Comparison of ENCODE assay signal across 8 cellular contexts in genomic region chr12:132954471-132955048, GRCh38. TPM values are rescaled to one million over a fixed set of nuclear protein-coding genes. Genes with fewer than 3 reads are reported as not detected.
A peak's percentile ranks its signal among the peaks of the same experiment; 100 is the strongest.
DNase-seq lines count a peak whose midpoint lies in the region; ATAC-seq and TF ChIP-seq lines count a peak whose summit lies in the region.

No MANE protein-coding gene starts in this region.

- H3K9me3 ChIP-seq in RWPE2 (ENCODE audit: severe bottlenecking) = peaks cover 22% of the 10 kb centered on the region
- H3K9me3 ChIP-seq in esophagus muscularis mucosa = peaks cover 0 to 17% (median 9%) of the 10 kb centered on the region in 4 donors

- ATAC-seq in RWPE2 (ENCODE audit: low read depth) (no peak; the same call in 2 of the 3 replicates), HG03469 (IDR thresholded peaks at IDR 0.05; ENCODE audit: unreplicated experiment) (no peak), GM21367 (IDR thresholded peaks at IDR 0.05; ENCODE audit: unreplicated experiment) (no peak)

- WGBS in esophagus muscularis mucosa = 92% methylated on average over 14 of the region's 14 CpGs

- no peaks in the 10 kb centered on the region for H3K27me3 ChIP-seq in RWPE2 (ENCODE audit: insufficient read depth, poor library complexity, severe bottlenecking)
- no peaks in the 10 kb centered on the region for H3K27me3 ChIP-seq in esophagus muscularis mucosa
- no peaks in the 10 kb centered on the region for H3K27me3 ChIP-seq in rectal smooth muscle tissue (ENCODE audit: control insufficient read depth, insufficient read depth, low read length)

- DNase-seq in GM10266 (ENCODE audit: extremely low spot score) = peak; percentile 35
- no peak for DNase-seq in RWPE2 (ENCODE audit: low spot score)
- DNase-seq in esophagus muscularis mucosa (ENCODE audit: extremely low spot score) = no peak
- no peak for DNase-seq in activated effector memory CD4-positive, alpha-beta T cell treated with anti-CD3 and anti-CD28 coated beads, Interleukin-2, amount 50 U/mL, for 16 hours
- no peak for DNase-seq in NCI-H187 treated with DMSO at 0.1 percent for 48 hours (lab: John Stamatoyannopoulos, UW)

- no peak overlapping the region for H3K9ac ChIP-seq in rectal smooth muscle tissue (ENCODE audit: low read length)

- H3K4me1 ChIP-seq in RWPE2 (ENCODE audit: insufficient read depth, poor library complexity, severe bottlenecking) = peaks cover 6% of the 10 kb centered on the region
- H3K4me1 ChIP-seq in esophagus muscularis mucosa = peaks cover 16 to 30% (median 27%) of the 10 kb centered on the region in 4 donors
- H3K4me1 ChIP-seq in rectal smooth muscle tissue (ENCODE audit: control insufficient read depth, insufficient read depth, low read length) = peaks cover 3% of the 10 kb centered on the region

- H3K27ac ChIP-seq in RWPE2 (ENCODE audit: poor library complexity, severe bottlenecking) = peak overlapping the region; percentile 68
- peak overlapping the region; percentile 91 to 96 (median 94) for H3K27ac ChIP-seq in esophagus muscularis mucosa (replicated peaks in 1 of 4)
- H3K27ac ChIP-seq in rectal smooth muscle tissue (ENCODE audit: low read depth, low read length) = no peak overlapping the region

- TF ChIP-seq POLR2A in esophagus muscularis mucosa (IDR thresholded peaks at IDR 0.05; ENCODE audit: low read depth) = no peak

- intact Hi-C loops in esophagus muscularis mucosa (cut with DNase I) = no loop called here

- H3K4me3 ChIP-seq in RWPE2 (ENCODE audit: severe bottlenecking) = no peak overlapping the region
- H3K4me3 ChIP-seq in esophagus muscularis mucosa = peak overlapping the region; percentile 88 to 95 (median 90)
- peak overlapping the region; percentile 69 for H3K4me3 ChIP-seq in rectal smooth muscle tissue (ENCODE audit: low read length)

- no peak for TF ChIP-seq EP300 in esophagus muscularis mucosa (IDR thresholded peaks at IDR 0.05)

- H3K36me3 ChIP-seq in RWPE2 (ENCODE audit: low read depth) = no peaks in the 10 kb centered on the region; the same call in 1 of the 2 replicates
- H3K36me3 ChIP-seq in esophagus muscularis mucosa = peaks cover 5 to 7% (median 6%) of the 10 kb centered on the region in 4 donors
- H3K36me3 ChIP-seq in rectal smooth muscle tissue (ENCODE audit: control insufficient read depth, insufficient read depth, low read length) = peaks cover 4% of the 10 kb centered on the region

- TF ChIP-seq CTCF in GM10266 (IDR thresholded peaks at IDR 0.05; ENCODE audit: control insufficient read depth, insufficient read depth, low read depth, missing control alignments) (no peak), RWPE2 (IDR thresholded peaks at IDR 0.05; ENCODE audit: poor library complexity, severe bottlenecking) (no peak), esophagus muscularis mucosa (IDR thresholded peaks at IDR 0.05) (no peak)

RNA-seq across cellular contexts. Expression of gene ZNF605, which starts 1.5 kb away (rescaled TPM):
- 1 to 10 TPM; 5.5 to 9.0 (median 6.1) TPM for total RNA-seq in esophagus muscularis mucosa

RNA-seq across cellular contexts. Expression of gene ZNF26, which starts 31.6 kb away (rescaled TPM):
- total RNA-seq in esophagus muscularis mucosa = 10 to 100 TPM in 2 of 4 donors, 1 to 10 TPM in 2; 9.6 to 15.8 (median 10.9) TPM
